8 cellular contexts compared by ENCODE assay signal in genomic region chr6:52362443-52363221, GRCh38. TPM values are rescaled to one million over a fixed set of nuclear protein-coding genes. Genes with fewer than 3 reads are reported as not detected.
DNase-seq lines count a peak whose midpoint lies in the region; ATAC-seq, FAIRE-seq and TF ChIP-seq lines count a peak whose summit lies in the region.

No MANE protein-coding gene starts in this region.

- H3K36me3 Mint-ChIP-seq in activated naive CD8-positive, alpha-beta T cell = peaks cover 5% of the 10 kb centered on the region

- H3K9me3 ChIP-seq in OCI-LY7 (ENCODE audit: low read length) (no peaks in the 10 kb centered on the region), right atrium auricular region (no peaks in the 10 kb centered on the region), psoas muscle (no peaks in the 10 kb centered on the region)

- peak overlapping the region; percentile 97 for H3K27ac Mint-ChIP-seq in activated naive CD8-positive, alpha-beta T cell

- FAIRE-seq in GM18507 (lab: Jason Lieb, UNC) = peak; percentile 46

- H3K27me3 ChIP-seq in right atrium auricular region (no peaks in the 10 kb centered on the region), psoas muscle (ENCODE audit: insufficient read depth in 3 of 3, low read length in 2 of 3) (peaks cover 0 to 20% (median 12%) of the 10 kb centered on the region in 3 donors)

- H3K4me1 ChIP-seq in OCI-LY7 (ENCODE audit: insufficient read depth, low read length, poor library complexity, severe bottlenecking) = peaks cover 40% of the 10 kb centered on the region
- H3K4me1 ChIP-seq in right atrium auricular region = peaks cover 0 to 10% of the 10 kb centered on the region in 2 donors
- H3K4me1 ChIP-seq in psoas muscle = no peaks in the 10 kb centered on the region

- H3K4me2 ChIP-seq in OCI-LY7 (ENCODE audit: low read length) = peak overlapping the region; percentile 97

- H3K4me1 Mint-ChIP-seq in activated naive CD8-positive, alpha-beta T cell (ENCODE audit: low read depth) = peaks cover 54% of the 10 kb centered on the region

- ATAC-seq in HG03025 (IDR thresholded peaks at IDR 0.05; ENCODE audit: low FRiP score, unreplicated experiment) (peak; percentile 47), psoas muscle (peak; percentile 22 to 50 (median 30))

- peak; percentile 27 for DNase-seq in AG08395 (ENCODE audit: low spot score)
- DNase-seq in GM18507 (ENCODE audit: extremely low spot score, insufficient read length, low read depth) = no peak
- peak; percentile 55 for DNase-seq in OCI-LY7 (ENCODE audit: low spot score)
- no peak for DNase-seq in right atrium auricular region (ENCODE audit: low spot score)
- peak; percentile 17 to 54 for DNase-seq in psoas muscle
- DNase-seq in NCI-H1694 (lab: John Stamatoyannopoulos, UW) = no peak

- H2AFZ ChIP-seq in OCI-LY7 (ENCODE audit: low read length) = peak overlapping the region; percentile 82

- H3K27me3 Mint-ChIP-seq in activated naive CD8-positive, alpha-beta T cell = no peaks in the 10 kb centered on the region

- H3K4me3 Mint-ChIP-seq in activated naive CD8-positive, alpha-beta T cell = peak overlapping the region; percentile 99

- H4K20me1 ChIP-seq in OCI-LY7 (ENCODE audit: insufficient read depth, low read length) = peaks cover 6% of the 10 kb centered on the region; the same call in 1 of the 2 replicates

- TF ChIP-seq CTCF in OCI-LY7 (conservative IDR thresholded peaks at IDR 0.05; ENCODE audit: low read length) (peak; percentile 69), right atrium auricular region (IDR thresholded peaks at IDR 0.05) (no peak), psoas muscle (IDR thresholded peaks at IDR 0.05) (no peak)

- no peaks in the 10 kb centered on the region for H3K9me3 Mint-ChIP-seq in activated naive CD8-positive, alpha-beta T cell (ENCODE audit: low read depth)

- peak overlapping the region; percentile 96 for H3K4me3 ChIP-seq in OCI-LY7 (ENCODE audit: low read depth, low read length, poor library complexity, severe bottlenecking)
- peak overlapping the region; percentile 84 to 91 for H3K4me3 ChIP-seq in right atrium auricular region
- peak overlapping the region; percentile 73 for H3K4me3 ChIP-seq in psoas muscle

- CTCF ChIA-PET in OCI-LY7 (lab: Charles Lee; ENCODE audit: unreplicated experiment) = interaction anchor here (1.5 kb wide), 1 partner anchor 77 kb away, joined by 16 read pairs; the partner anchor contains the start of gene MCM3

- H3K27ac ChIP-seq in OCI-LY7 (ENCODE audit: low read depth, low read length, poor library complexity, severe bottlenecking) = peak overlapping the region; percentile 38
- H3K27ac ChIP-seq in right atrium auricular region = peak overlapping the region; percentile 84 to 85
- H3K27ac ChIP-seq in psoas muscle = peak overlapping the region; percentile 58

- peaks cover 10% of the 10 kb centered on the region; the same call in 1 of the 2 replicates for H3K79me2 ChIP-seq in OCI-LY7 (ENCODE audit: insufficient read depth, low read depth, low read length)

- WGBS in psoas muscle, 3 donors = 1 to 2% (median 1%) methylated on average over 53 to 56 of the region's 56 CpGs

- intact Hi-C loops in OCI-LY7 (cut with micrococcal nuclease; ENCODE audit: unreplicated experiment) = loop anchor here (1.0 kb wide), 2 partner anchors 57 to 78 kb away; partner anchors contain the start of gene MCM3
- intact Hi-C loops in psoas muscle (cut with DNase I) = no loop called here

- no TSS peak for BruUV-seq in OCI-LY7 (replicated peaks; lab: Mats Ljungman, UMichigan)

- no peaks in the 10 kb centered on the region for H3K36me3 ChIP-seq in OCI-LY7 (ENCODE audit: insufficient read depth, low read length)
- no peaks in the 10 kb centered on the region for H3K36me3 ChIP-seq in right atrium auricular region
- H3K36me3 ChIP-seq in psoas muscle (ENCODE audit: insufficient read depth in 1 of 2, low read depth in 1 of 2) = no peaks in the 10 kb centered on the region

- POLR2A ChIA-PET in OCI-LY7 (lab: Charles Lee) = interaction anchor here (0.5 to 2.3 kb wide), 15 partner anchors 9 to 299 kb away, joined by 3 to 34 read pairs (median 5); partner anchors contain the start of gene MCM3

- H3K9me2 ChIP-seq in OCI-LY7 (ENCODE audit: insufficient read depth, low read length) = no peaks in the 10 kb centered on the region

RNA-seq across cellular contexts. Expression of gene PAQR8, which starts 0.7 kb away (rescaled TPM):
- 5.4 and 5.5 TPM in 2 replicates for total RNA-seq in OCI-LY7 (2014; rRNA removed; shearing (Covaris generic))
- 6.2 and 7.8 TPM in 2 replicates for total RNA-seq in OCI-LY7 (2022)
- total RNA-seq in right atrium auricular region = 1 to 10 TPM; 2.6 to 5.6 TPM
- total RNA-seq in psoas muscle = 1 to 10 TPM in 2 of 4 donors, under 1 TPM in 2; 0.68 to 1.3 (median 1.00) TPM
- under 1 TPM; 0.39 to 0.55 (median 0.51) TPM for polyA plus RNA-seq in psoas muscle

RNA-seq across cellular contexts. Expression of gene EFHC1, which starts 57.5 kb away (rescaled TPM):
- total RNA-seq in OCI-LY7 (2014; rRNA removed; shearing (Covaris generic)) = 20.7 and 24.8 TPM in 2 replicates
- total RNA-seq in OCI-LY7 (2022) (20.7 and 30.3 TPM in 2 replicates), right atrium auricular region (1 to 10 TPM; 3.4 to 4.1 TPM), psoas muscle (1 to 10 TPM; 1.5 to 2.1 (median 1.7) TPM)
- polyA plus RNA-seq in psoas muscle = 1 to 10 TPM; 2.0 to 3.9 (median 3.0) TPM

Comparison
In these comparisons a context has a peak if more than half of its experiments do, and no peak if none do; other contexts are left out.
1. DNase-seq: peak in AG08395 (single experiment), OCI-LY7 (single experiment) and psoas muscle (2 of 2); none in GM18507 (single experiment), right atrium auricular region (single experiment) and NCI-H1694 (single experiment).
2. RNA of gene EFHC1, which starts 57.5 kb away (total RNA-seq): 20.7 to 30.3 TPM in OCI-LY7; 3.4 to 4.1 TPM in right atrium auricular region and 1.5 to 2.1 TPM in psoas muscle; every median in the first group is over 4 times any median in the second.
3. Peak in every context shown above with its lines, with median percentiles within 50 percentile points of each other: H3K27ac ChIP-seq and H3K4me3 ChIP-seq.